11 cellular contexts compared by ENCODE assay signal in genomic region chr7:4774007-4774406, GRCh38. TPM values are rescaled to one million over a fixed set of nuclear protein-coding genes. Genes with fewer than 3 reads are reported as not detected.
DNase-seq lines count a peak whose midpoint lies in the region; ATAC-seq and TF ChIP-seq lines count a peak whose summit lies in the region.
"Had no signal": no experiment of that assay in that cellular context is flagged by ENCODE, and none has a peak within 500 bp of the region (broad histone marks: within the 10 kb centered on the region; RNA-seq: fewer than 3 reads in every experiment).

No MANE protein-coding gene starts in this region.

- no peaks in the 10 kb centered on the region for H3K9me3 Mint-ChIP-seq in activated naive CD4-positive, alpha-beta T cell treated with anti-CD3 and anti-CD28 coated beads, Interleukin-2, amount 50 U/mL, for 24 hours
- H3K9me3 Mint-ChIP-seq in activated CD8-positive, alpha-beta T cell treated with anti-CD3 and anti-CD28 coated beads for 36 hours, result no peaks in the 10 kb centered on the region

- H3K27ac ChIP-seq in lower lobe of right lung, result peak overlapping the region; percentile 96
- H3K27ac ChIP-seq in transverse colon, result peak overlapping the region in 3 of 4 donors; percentile 95 to 97 (median 97)

- no peak for TF ChIP-seq CTCF in activated CD8-positive, alpha-beta T cell treated with anti-CD3 and anti-CD28 coated beads for 36 hours (IDR thresholded peaks at IDR 0.05)
- TF ChIP-seq CTCF in lower lobe of right lung (IDR thresholded peaks at IDR 0.05) (no peak), transverse colon (IDR thresholded peaks at IDR 0.05) (no peak)

- ATAC-seq in activated CD8-positive, alpha-beta T cell treated with anti-CD3 and anti-CD28 coated beads for 36 hours, result no peak
- ATAC-seq in lower lobe of right lung (no peak), HG03280 (IDR thresholded peaks at IDR 0.05; ENCODE audit: unreplicated experiment) (no peak)

- H3K4me1 ChIP-seq in lower lobe of right lung (peaks cover 32% of the 10 kb centered on the region), transverse colon (peaks cover 6 to 31% (median 28%) of the 10 kb centered on the region in 4 donors)

- peak overlapping the region; percentile 99 for H3K27ac Mint-ChIP-seq in activated naive CD4-positive, alpha-beta T cell treated with anti-CD3 and anti-CD28 coated beads, Interleukin-2, amount 50 U/mL, for 24 hours
- H3K27ac Mint-ChIP-seq in activated CD8-positive, alpha-beta T cell treated with anti-CD3 and anti-CD28 coated beads for 36 hours, result peak overlapping the region; percentile 98

- H3K36me3 ChIP-seq in lower lobe of right lung (peaks cover 8% of the 10 kb centered on the region), transverse colon (no peaks in the 10 kb centered on the region)

- intact Hi-C loops in activated CD8-positive, alpha-beta T cell treated with anti-CD3 and anti-CD28 coated beads for 36 hours (cut with micrococcal nuclease), result no loop called here
- intact Hi-C loops in lower lobe of right lung (cut with DNase I) (no loop called here), transverse colon (cut with DNase I; ENCODE audit: low total_unique reads) (no loop called here)

- H3K9me3 ChIP-seq in lower lobe of right lung, result no peaks in the 10 kb centered on the region
- no peaks in the 10 kb centered on the region for H3K9me3 ChIP-seq in transverse colon

- H3K36me3 Mint-ChIP-seq in activated naive CD4-positive, alpha-beta T cell treated with anti-CD3 and anti-CD28 coated beads, Interleukin-2, amount 50 U/mL, for 24 hours, result no peaks in the 10 kb centered on the region
- H3K36me3 Mint-ChIP-seq in activated CD8-positive, alpha-beta T cell treated with anti-CD3 and anti-CD28 coated beads for 36 hours (ENCODE audit: low read depth), result peaks cover 12% of the 10 kb centered on the region

- CTCF ChIA-PET in activated CD8-positive, alpha-beta T cell treated with anti-CD3 and anti-CD28 coated beads for 36 hours (lab: Charles Lee), result interaction anchor here (0.7 to 2.8 kb wide), 5 partner anchors 19 to 312 kb away, joined by 3 to 11 read pairs (median 3); partner anchors contain the start of gene RADIL

- POLR2A ChIA-PET in activated CD8-positive, alpha-beta T cell treated with anti-CD3 and anti-CD28 coated beads for 36 hours (lab: Charles Lee), result interaction anchor here (1.2 to 2.8 kb wide), 6 partner anchors 29 to 132 kb away, joined by 3 to 16 read pairs (median 6); partner anchors contain the start of gene RADIL

- peaks cover 60% of the 10 kb centered on the region for H3K4me1 Mint-ChIP-seq in activated naive CD4-positive, alpha-beta T cell treated with anti-CD3 and anti-CD28 coated beads, Interleukin-2, amount 50 U/mL, for 24 hours
- H3K4me1 Mint-ChIP-seq in activated CD8-positive, alpha-beta T cell treated with anti-CD3 and anti-CD28 coated beads for 36 hours (ENCODE audit: low read depth), result peaks cover 41% of the 10 kb centered on the region

- H3K4me3 ChIP-seq in lower lobe of right lung, result no peak overlapping the region
- H3K4me3 ChIP-seq in transverse colon, result no peak overlapping the region

- in situ Hi-C loops in transverse colon (cut with MboI; ENCODE audit: low pct_ligation_motif_present in 1 of 4, low pct_unique_long_range_greater_than_20kb in 1 of 4, low sequenced_read_pairs in 3 of 4), result loop anchor here in 2 of 4 donors (25.0 kb wide), 1 partner anchor 162 kb away; no protein-coding TSS in a partner anchor

- TF ChIP-seq EP300 in transverse colon (IDR thresholded peaks at IDR 0.05; ENCODE audit: low read depth), result no peak

- DNase-seq in activated naive CD4-positive, alpha-beta T cell (lab: John Stamatoyannopoulos, UW), result no peak
- DNase-seq in activated CD8-positive, alpha-beta T cell treated with anti-CD3 and anti-CD28 coated beads for 36 hours, result no peak
- no peak for DNase-seq in lower lobe of right lung
- DNase-seq in transverse colon, result no peak
- DNase-seq in effector CD4-positive, alpha-beta T cell, result no peak
- no peak for DNase-seq in retina
- DNase-seq: dermis blood vessel endothelial cell, NCI-H1436 treated with DMSO at 0.1 percent for 48 hours, occipital lobe had no signal

- H3K27me3 Mint-ChIP-seq in activated naive CD4-positive, alpha-beta T cell treated with anti-CD3 and anti-CD28 coated beads, Interleukin-2, amount 50 U/mL, for 24 hours, result no peaks in the 10 kb centered on the region
- no peaks in the 10 kb centered on the region for H3K27me3 Mint-ChIP-seq in activated CD8-positive, alpha-beta T cell treated with anti-CD3 and anti-CD28 coated beads for 36 hours

- WGBS in transverse colon (ENCODE audit: low coverage in 1 of 2), 2 donors, result 62 to 82% methylated on average over 4 to 12 of the region's 12 CpGs

- H3K27me3 ChIP-seq in lower lobe of right lung (ENCODE audit: low read depth) (no peaks in the 10 kb centered on the region), transverse colon (no peaks in the 10 kb centered on the region)

- TF ChIP-seq POLR2A in transverse colon (IDR thresholded peaks at IDR 0.05), result no peak

- H3K4me3 Mint-ChIP-seq in activated naive CD4-positive, alpha-beta T cell treated with anti-CD3 and anti-CD28 coated beads, Interleukin-2, amount 50 U/mL, for 24 hours, result peak overlapping the region; percentile 99
- peak overlapping the region; percentile 99 for H3K4me3 Mint-ChIP-seq in activated CD8-positive, alpha-beta T cell treated with anti-CD3 and anti-CD28 coated beads for 36 hours

RNA-seq across cellular contexts. Expression of gene AP5Z1, which starts 1.4 kb away (rescaled TPM):
- 10 to 100 TPM; 21.2 to 21.3 TPM for total RNA-seq in activated CD8-positive, alpha-beta T cell treated with anti-CD3 and anti-CD28 coated beads for 36 hours
- 50.4 TPM for total RNA-seq in lower lobe of right lung
- total RNA-seq in transverse colon, result 100 to 1,000 TPM in 1 of 4 donors, 10 to 100 TPM in 3; 36.6 to 111 (median 44.5) TPM
